18 cellular contexts compared by ENCODE assay signal in the genomic region with DNA sequence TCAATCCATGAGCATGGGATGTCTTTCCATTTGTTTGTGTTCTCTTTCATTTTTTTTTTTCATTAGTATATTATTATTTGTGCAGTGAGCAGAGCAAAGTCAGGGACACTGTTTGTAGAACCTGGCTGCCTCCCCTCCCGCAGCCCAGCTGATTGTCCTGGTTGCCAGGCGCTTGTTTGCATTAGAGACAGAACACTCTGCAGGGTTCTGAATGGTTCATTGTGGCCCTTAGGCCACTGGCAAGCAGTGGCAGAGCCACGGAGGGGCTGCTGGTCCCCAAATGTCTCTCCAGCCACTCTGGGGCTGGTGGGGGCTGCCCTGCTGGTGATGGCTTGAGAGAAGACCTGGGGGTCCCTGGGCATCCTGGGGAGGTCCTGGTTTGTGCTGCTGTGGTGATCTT.
"Had no signal": no experiment of that assay in that cellular context is flagged by ENCODE, and none has a peak within 500 bp of the region (broad histone marks: within the 10 kb centered on the region; RNA-seq: fewer than 3 reads in every experiment).

No MANE protein-coding gene starts in this region.

- H3K36me3 ChIP-seq: left lung, sigmoid colon, vagina had no signal

- H3K27me3 ChIP-seq: foreskin keratinocyte, left lung, sigmoid colon, testis, vagina had no signal

- DNase-seq: activated B cell treated with CpG ODN at 0.5 μM for 24 hours; activated CD4-positive, alpha-beta memory T cell treated with anti-CD3 and anti-CD28 coated beads for 36 hours; activated CD4-positive, alpha-beta T cell treated with anti-CD3 and anti-CD28 coated beads for 36 hours; activated gamma-delta T cell; aorta; dermis blood vessel endothelial cell; effector memory CD4-positive, alpha-beta T cell; foreskin keratinocyte; kidney; left lung; retina; sigmoid colon; stimulated activated CD4-positive, alpha-beta T cell treated with anti-CD3 and anti-CD28 coated beads, Interleukin-2, amount 100 ng/mL, for 48 hours; stimulated activated CD8-positive, alpha-beta memory T cell treated with anti-CD3 and anti-CD28 coated beads, Interleukin-4, amount 100 ng/mL, for 48 hours; stimulated activated naive B cell treated with anti-CD40 and anti-IgM and Interleukin-4, amounts not matched to agents 10 μg/mL and 1 μg/mL and 100 μg/mL, for 72 hours; testis; trophoblast cell had no signal

- H3K27ac ChIP-seq: foreskin keratinocyte, left lung, sigmoid colon, testis, vagina had no signal

- H3K4me3 ChIP-seq: left lung, sigmoid colon, testis, vagina had no signal

- H3K9me3 ChIP-seq: left lung, sigmoid colon, testis, vagina had no signal
